Comparison of ENCODE assay signal across 8 cellular contexts in the genomic region with DNA sequence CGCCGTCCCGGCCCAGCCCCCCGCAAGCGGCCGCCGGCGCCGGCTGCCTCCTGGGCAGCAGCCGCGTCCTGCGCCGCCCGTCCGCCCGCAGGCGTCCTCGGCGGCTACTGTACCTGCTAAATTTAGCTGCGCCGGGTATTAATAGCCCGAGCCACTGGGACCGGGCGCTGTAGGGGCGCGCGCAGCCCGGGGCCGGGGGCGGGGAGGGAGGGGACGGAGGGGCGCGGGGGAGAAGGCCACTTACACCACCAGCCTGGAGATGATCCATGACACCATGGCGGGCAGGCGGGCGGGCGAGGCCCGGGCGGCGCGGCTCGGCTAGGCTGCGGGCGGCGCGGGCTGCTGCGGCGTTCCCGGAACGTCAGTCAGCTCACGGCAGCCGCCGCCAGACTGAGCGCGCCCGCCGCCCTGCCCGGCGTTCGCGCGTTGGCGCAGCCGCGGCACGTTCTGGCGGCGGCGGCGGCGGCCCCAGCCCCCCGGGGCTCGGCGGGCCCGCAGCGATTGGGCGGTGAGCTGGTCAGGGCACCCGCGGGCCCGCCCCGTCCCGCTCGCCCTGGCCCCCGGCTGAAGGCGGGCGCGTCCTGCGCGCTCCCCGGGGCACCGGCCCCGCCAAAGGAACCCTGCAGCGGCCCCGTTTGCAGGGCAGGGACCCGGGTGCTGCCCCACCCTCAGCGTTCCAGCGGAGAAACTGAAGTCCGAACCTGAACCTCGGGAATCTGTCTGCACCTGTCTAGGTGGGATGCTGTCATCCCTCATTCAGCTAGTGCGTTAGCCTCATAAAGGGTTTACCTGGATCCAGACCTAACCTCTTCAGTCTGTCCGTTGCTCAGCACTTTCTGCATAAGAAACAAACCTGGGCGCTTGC. TPM values are rescaled to one million over a fixed set of nuclear protein-coding genes. Genes with fewer than 3 reads are reported as not detected.
DNase-seq lines count a peak whose midpoint lies in the region; ATAC-seq and TF ChIP-seq lines count a peak whose summit lies in the region.

A gene with protein sequence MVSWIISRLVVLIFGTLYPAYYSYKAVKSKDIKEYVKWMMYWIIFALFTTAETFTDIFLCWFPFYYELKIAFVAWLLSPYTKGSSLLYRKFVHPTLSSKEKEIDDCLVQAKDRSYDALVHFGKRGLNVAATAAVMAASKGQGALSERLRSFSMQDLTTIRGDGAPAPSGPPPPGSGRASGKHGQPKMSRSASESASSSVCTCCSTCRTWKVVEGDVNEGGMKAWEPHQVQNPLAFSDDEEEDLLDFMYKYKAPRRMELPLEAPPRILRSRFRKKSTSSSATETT (minus strand): TSS at position 392 of the 865 bp plus-strand sequence. CDS start 116 bp downstream, at position 276.

- no peak for TF ChIP-seq CTCF in tibial artery (IDR thresholded peaks at IDR 0.05)

- peaks cover 55 to 74% of the 10 kb centered on the region in 2 donors for H3K27me3 Mint-ChIP-seq in T-cell

- CTCF ChIA-PET in T-cell (lab: Charles Lee), result no interaction called here

- no peak within 1 kb of the TSS for H3K27ac ChIP-seq in effector memory CD4-positive, alpha-beta T cell (ENCODE audit: insufficient read depth, low read length, poor library complexity, severe bottlenecking)
- H3K27ac ChIP-seq in mesodermal cell (ENCODE audit: low read depth, low read length, severe bottlenecking) (no peak within 1 kb of the TSS), tibial artery (peak within 1 kb of the TSS; percentile 59 to 64)

- DNase-seq in AG20443 (ENCODE audit: low spot score) (peak; percentile 61), T-cell (peak in 2 of 34 experiments; percentile 5 to 16), tibial artery (no peak), superior temporal gyrus (ENCODE audit: extremely low spot score) (no peak)
- no peak for DNase-seq in effector memory CD4-positive, alpha-beta T cell

- peaks cover 7 to 14% (median 12%) of the 10 kb centered on the region in 3 donors for H3K9me3 Mint-ChIP-seq in T-cell

- peaks cover 5% of the 10 kb centered on the region for H3K36me3 Mint-ChIP-seq in T-cell

- H3K27ac Mint-ChIP-seq in T-cell, result no peak within 1 kb of the TSS

- intact Hi-C loops in tibial artery (cut with DNase I; ENCODE audit: low total_unique reads), result loop anchor here (2.0 kb wide), 1 partner anchor 87 kb away; no protein-coding TSS in a partner anchor

- WGBS in mesodermal cell (ENCODE audit: insufficient coverage in 2 of 2), 2 experiments, result 1% methylated on average over 61 to 96 of the region's 102 CpGs

- H3K4me3 ChIP-seq in effector memory CD4-positive, alpha-beta T cell (ENCODE audit: insufficient read depth, low read depth, low read length, poor library complexity, severe bottlenecking), result peak within 1 kb of the TSS; percentile 37
- H3K4me3 ChIP-seq in mesodermal cell (ENCODE audit: extremely low read depth, insufficient read depth, low read length, poor library complexity, severe bottlenecking) (peak within 1 kb of the TSS; percentile 47), tibial artery (peak within 1 kb of the TSS; percentile 71 to 77)

- H3K4me3 Mint-ChIP-seq in T-cell, result peak within 1 kb of the TSS; percentile 69 to 84 (median 73)

- ATAC-seq in GM19372 (IDR thresholded peaks at IDR 0.05; ENCODE audit: low read depth, unreplicated experiment) (peak; percentile 70), T-cell (replicated peaks in 1 of 4) (peak; percentile 65 to 71 (median 68)), GM18498 (IDR thresholded peaks at IDR 0.05; ENCODE audit: unreplicated experiment) (no peak)

- peaks cover 2% of the 10 kb centered on the region for H3K9me3 ChIP-seq in effector memory CD4-positive, alpha-beta T cell (ENCODE audit: control insufficient read depth, low read length)
- H3K9me3 ChIP-seq in mesodermal cell (ENCODE audit: control insufficient read depth, low read length) (peaks cover 3% of the 10 kb centered on the region), tibial artery (peaks cover 0 to 14% (median 6%) of the 10 kb centered on the region in 3 donors)

- peaks cover 18 to 19% (median 19%) of the 10 kb centered on the region in 3 donors for H3K4me1 Mint-ChIP-seq in T-cell

- no peaks in the 10 kb centered on the region for H3K36me3 ChIP-seq in effector memory CD4-positive, alpha-beta T cell (ENCODE audit: control insufficient read depth, insufficient read depth, low read length)
- H3K36me3 ChIP-seq in mesodermal cell (ENCODE audit: control insufficient read depth, insufficient read depth, low read length) (no peaks in the 10 kb centered on the region), tibial artery (no peaks in the 10 kb centered on the region)

- H3K27me3 ChIP-seq in effector memory CD4-positive, alpha-beta T cell (replicated peaks; ENCODE audit: control insufficient read depth, insufficient read depth, low read length, poor library complexity, severe bottlenecking), result peaks cover 35% of the 10 kb centered on the region
- H3K27me3 ChIP-seq in tibial artery, result no peaks in the 10 kb centered on the region

- H3K4me1 ChIP-seq in effector memory CD4-positive, alpha-beta T cell (ENCODE audit: control insufficient read depth, insufficient read depth, low read length, poor library complexity, severe bottlenecking), result peaks cover 5% of the 10 kb centered on the region
- peaks cover 4% of the 10 kb centered on the region for H3K4me1 ChIP-seq in mesodermal cell (ENCODE audit: control insufficient read depth, insufficient read depth, low read length, poor library complexity, severe bottlenecking)
- H3K4me1 ChIP-seq in tibial artery, result peaks cover 0 to 46% (median 21%) of the 10 kb centered on the region in 4 donors

- POLR2A ChIA-PET in T-cell (lab: Charles Lee), result no interaction called here

RNA-seq across cellular contexts. Expression of the gene that starts here (rescaled TPM):
- 1 to 10 TPM in 1 of 5 donors, under 1 TPM in 3, not detected in 1; 0.12 to 1.0 (median 0.18) TPM for total RNA-seq in T-cell
- polyA plus RNA-seq in mesodermal cell (2013, experiment 1 of 2), result 1.1 TPM
- polyA plus RNA-seq in mesodermal cell (2013, experiment 2 of 2), result 1.3 TPM

Comparison
In these comparisons a context has a peak if more than half of its experiments do, and no peak if none do; other contexts are left out.
1. H3K27ac ChIP-seq: peak in tibial artery (2 of 2); none in effector memory CD4-positive, alpha-beta T cell (single experiment) and mesodermal cell (single experiment).
2. Peak in every context shown above with its lines, with median percentiles within 50 percentile points of each other: H3K4me3 ChIP-seq.